ENCODE assay signal across 24 cellular contexts in genomic region chr7:95921543-95921942, GRCh38.
DNase-seq lines count a peak whose midpoint lies in the region; ATAC-seq, FAIRE-seq and TF ChIP-seq lines count a peak whose summit lies in the region.
"Had no signal": no experiment of that assay in that cellular context is flagged by ENCODE, and none has a peak within 500 bp of the region (broad histone marks: within the 10 kb centered on the region; RNA-seq: fewer than 3 reads in every experiment).

No MANE protein-coding gene starts in this region.

- H3K27ac ChIP-seq in breast epithelium (no peak overlapping the region), ovary (no peak overlapping the region)
- H3K27ac ChIP-seq: body of pancreas, gastroesophageal sphincter, tibial artery had no signal

- no peak overlapping the region for H3K4me3 Mint-ChIP-seq in MCF 10A (ENCODE audit: unreplicated experiment)
- H3K4me3 Mint-ChIP-seq in chondrocyte (ENCODE audit: unreplicated experiment): no peak overlapping the region
- H3K4me3 Mint-ChIP-seq: activated naive CD4-positive, alpha-beta T cell treated with anti-CD3 and anti-CD28 coated beads, Interleukin-2, amount 50 U/mL, for 24 hours; CD4-positive, alpha-beta T cell; stimulated activated memory B cell treated with anti-CD40 and anti-IgM and Interleukin-4, amounts not matched to agents 10 μg/mL and 1 μg/mL and 100 μg/mL, for 72 hours had no signal

- TF ChIP-seq CTCF in MCF 10A (IDR thresholded peaks at IDR 0.05; ENCODE audit: unreplicated experiment) (no peak), breast epithelium (IDR thresholded peaks at IDR 0.05) (no peak), bronchial epithelial cell (IDR thresholded peaks at IDR 0.05; ENCODE audit: insufficient read depth, low read length, severe bottlenecking) (no peak), ovary (IDR thresholded peaks at IDR 0.05) (no peak), chondrocyte (IDR thresholded peaks at IDR 0.05) (no peak)

- H3K9me3 Mint-ChIP-seq in MCF 10A (ENCODE audit: unreplicated experiment) (no peaks in the 10 kb centered on the region), chondrocyte (ENCODE audit: low read depth) (no peaks in the 10 kb centered on the region)
- H3K9me3 Mint-ChIP-seq: activated naive CD4-positive, alpha-beta T cell treated with anti-CD3 and anti-CD28 coated beads, Interleukin-2, amount 50 U/mL, for 24 hours; CD4-positive, alpha-beta T cell; stimulated activated memory B cell treated with anti-CD40 and anti-IgM and Interleukin-4, amounts not matched to agents 10 μg/mL and 1 μg/mL and 100 μg/mL, for 72 hours had no signal

- no peak for TF ChIP-seq EP300 in ovary (IDR thresholded peaks at IDR 0.05)

- H3K36me3 Mint-ChIP-seq in MCF 10A (ENCODE audit: insufficient read depth, unreplicated experiment) (no peaks in the 10 kb centered on the region), chondrocyte (ENCODE audit: low read depth) (peaks cover 1% of the 10 kb centered on the region)
- H3K36me3 Mint-ChIP-seq: activated naive CD4-positive, alpha-beta T cell treated with anti-CD3 and anti-CD28 coated beads, Interleukin-2, amount 50 U/mL, for 24 hours; stimulated activated memory B cell treated with anti-CD40 and anti-IgM and Interleukin-4, amounts not matched to agents 10 μg/mL and 1 μg/mL and 100 μg/mL, for 72 hours had no signal

- H3K4me1 ChIP-seq in breast epithelium: no peaks in the 10 kb centered on the region
- peaks cover 2% of the 10 kb centered on the region for H3K4me1 ChIP-seq in ovary (ENCODE audit: insufficient read depth)
- H3K4me1 ChIP-seq: tibial artery had no signal

- peak; percentile 11 for DNase-seq in MCF 10A (ENCODE audit: unreplicated experiment)
- DNase-seq in breast epithelium (ENCODE audit: low spot score in 2 of 2): no peak
- DNase-seq in NCI-H226: peak; percentile 5
- DNase-seq in bronchial epithelial cell (ENCODE audit: low read depth): peak; percentile 75
- no peak for DNase-seq in ovary
- DNase-seq in NCI-H510A (lab: John Stamatoyannopoulos, UW): no peak
- no peak for DNase-seq in chondrocyte (ENCODE audit: low spot score)
- DNase-seq: ACHN; activated T-cell treated with anti-CD3 and anti-CD28 coated beads, Interleukin-2, amount 50 U/mL, for 1 hour; body of pancreas; CD4-positive, alpha-beta T cell; cortex of kidney; DND-41; KG1; midbrain; NCI-H1092; retina; stimulated activated CD4-positive, alpha-beta T cell treated with anti-CD3 and anti-CD28 coated beads, Interleukin-15, amount 100 ng/mL, for 24 hours; SW 1271; tibial artery had no signal

- H3K4me1 Mint-ChIP-seq in MCF 10A (ENCODE audit: insufficient read depth, unreplicated experiment) (no peaks in the 10 kb centered on the region), chondrocyte (ENCODE audit: low read depth) (peaks cover 14% of the 10 kb centered on the region)
- H3K4me1 Mint-ChIP-seq: activated naive CD4-positive, alpha-beta T cell treated with anti-CD3 and anti-CD28 coated beads, Interleukin-2, amount 50 U/mL, for 24 hours had no signal

- BruUV-seq in MCF 10A (replicated peaks; lab: Mats Ljungman, UMichigan): no TSS peak

- 83 to 87% (median 83%) methylated on average over 3 of the region's 3 CpGs for WGBS in ovary, 3 donors

- H3K27ac Mint-ChIP-seq in MCF 10A (ENCODE audit: low read depth, unreplicated experiment): no peak overlapping the region
- no peak overlapping the region for H3K27ac Mint-ChIP-seq in chondrocyte (ENCODE audit: unreplicated experiment)
- H3K27ac Mint-ChIP-seq: activated naive CD4-positive, alpha-beta T cell treated with anti-CD3 and anti-CD28 coated beads, Interleukin-2, amount 50 U/mL, for 24 hours; CD4-positive, alpha-beta T cell; stimulated activated memory B cell treated with anti-CD40 and anti-IgM and Interleukin-4, amounts not matched to agents 10 μg/mL and 1 μg/mL and 100 μg/mL, for 72 hours had no signal

- no peak for ATAC-seq in GM18519 (IDR thresholded peaks at IDR 0.05; ENCODE audit: low FRiP score, unreplicated experiment)
- ATAC-seq: body of pancreas; gastroesophageal sphincter; stimulated activated memory B cell treated with anti-CD40 and anti-IgM and Interleukin-4, amounts not matched to agents 10 μg/mL and 1 μg/mL and 100 μg/mL, for 72 hours had no signal

- POLR2A ChIA-PET in MCF 10A (lab: Yijun Ruan, JAX): no interaction called here

- no peaks in the 10 kb centered on the region for H3K36me3 ChIP-seq in breast epithelium
- H3K36me3 ChIP-seq in bronchial epithelial cell (ENCODE audit: control insufficient read depth, insufficient read depth, low read length): no peaks in the 10 kb centered on the region
- H3K36me3 ChIP-seq in ovary: no peaks in the 10 kb centered on the region
- H3K36me3 ChIP-seq: gastroesophageal sphincter, tibial artery had no signal

- no peak overlapping the region for H3K4me3 ChIP-seq in breast epithelium
- no peak overlapping the region for H3K4me3 ChIP-seq in bronchial epithelial cell (ENCODE audit: low read depth, low read length)
- H3K4me3 ChIP-seq in ovary: no peak overlapping the region
- H3K4me3 ChIP-seq: body of pancreas, gastroesophageal sphincter, tibial artery had no signal

- H3K27me3 ChIP-seq in breast epithelium (no peaks in the 10 kb centered on the region), bronchial epithelial cell (ENCODE audit: control insufficient read depth, insufficient read depth, low read length) (no peaks in the 10 kb centered on the region), ovary (no peaks in the 10 kb centered on the region)
- H3K27me3 ChIP-seq: body of pancreas, gastroesophageal sphincter, tibial artery had no signal

- H3K27me3 Mint-ChIP-seq in MCF 10A (ENCODE audit: insufficient read depth, unreplicated experiment) (peaks cover 90% of the 10 kb centered on the region), chondrocyte (ENCODE audit: low read depth) (no peaks in the 10 kb centered on the region)
- H3K27me3 Mint-ChIP-seq: stimulated activated memory B cell treated with anti-CD40 and anti-IgM and Interleukin-4, amounts not matched to agents 10 μg/mL and 1 μg/mL and 100 μg/mL, for 72 hours had no signal

- FAIRE-seq in bronchial epithelial cell (lab: Jason Lieb, UNC): no peak

- CTCF ChIA-PET in MCF 10A (lab: Yijun Ruan, JAX): no interaction called here

- TF ChIP-seq POLR2A in breast epithelium (IDR thresholded peaks at IDR 0.05) (no peak), ovary (IDR thresholded peaks at IDR 0.05) (no peak)

- H3K9me3 ChIP-seq in breast epithelium: no peaks in the 10 kb centered on the region
- H3K9me3 ChIP-seq in ovary: no peaks in the 10 kb centered on the region
- H3K9me3 ChIP-seq: body of pancreas, gastroesophageal sphincter, tibial artery had no signal

- intact Hi-C loops in MCF 10A (cut with micrococcal nuclease): no loop called here
- intact Hi-C loops in breast epithelium (cut with DNase I; ENCODE audit: low total_unique reads): no loop called here
- intact Hi-C loops in ovary (cut with DNase I): loop anchor here in 1 of 4 donors (10.0 kb wide), 1 partner anchor 123 kb away; no protein-coding TSS in a partner anchor

Comparison
In these comparisons a context has a peak if more than half of its experiments do, and no peak if none do; other contexts are left out.
1. DNase-seq: peak in MCF 10A (single experiment), NCI-H226 (single experiment) and bronchial epithelial cell (single experiment); none in breast epithelium (0 of 2), ovary (0 of 5), NCI-H510A (single experiment) and chondrocyte (single experiment).